In genomic region chr2:164015328-164016123, GRCh38 we compare ENCODE assay signal across 11 cellular contexts.
A peak's percentile ranks its signal among the peaks of the same experiment; 100 is the strongest.
DNase-seq lines count a peak whose midpoint lies in the region; ATAC-seq and TF ChIP-seq lines count a peak whose summit lies in the region.
"Had no signal": no experiment of that assay in that cellular context is flagged by ENCODE, and none has a peak within 500 bp of the region (broad histone marks: within the 10 kb centered on the region; RNA-seq: fewer than 3 reads in every experiment).

No MANE protein-coding gene starts in this region.

- H3K9me3 Mint-ChIP-seq in chondrocyte (ENCODE audit: low read depth): no peaks in the 10 kb centered on the region
- peaks cover 2% of the 10 kb centered on the region for H3K9me3 Mint-ChIP-seq in stimulated activated memory B cell treated with anti-CD40 and anti-IgM and Interleukin-4, amounts not matched to agents 10 μg/mL and 1 μg/mL and 100 μg/mL, for 72 hours
- no peaks in the 10 kb centered on the region for H3K9me3 Mint-ChIP-seq in T-helper 2 cell treated with Interferon-gamma antibody and Interleukin-4, amounts not matched to agents 5 μg/mL and 100 μg/mL, for 36 hours
- H3K9me3 Mint-ChIP-seq: activated naive CD8-positive, alpha-beta T cell treated with anti-CD3 and anti-CD28 coated beads, Interleukin-2, amount 10 ng/mL, durations not matched to agents 7 days and 5 days had no signal

- H3K27ac Mint-ChIP-seq in chondrocyte (ENCODE audit: unreplicated experiment): peak overlapping the region; percentile 34
- H3K27ac Mint-ChIP-seq in stimulated activated memory B cell treated with anti-CD40 and anti-IgM and Interleukin-4, amounts not matched to agents 10 μg/mL and 1 μg/mL and 100 μg/mL, for 72 hours: no peak overlapping the region
- no peak overlapping the region for H3K27ac Mint-ChIP-seq in T-helper 2 cell treated with Interferon-gamma antibody and Interleukin-4, amounts not matched to agents 5 μg/mL and 100 μg/mL, for 36 hours
- H3K27ac Mint-ChIP-seq: activated naive CD8-positive, alpha-beta T cell treated with anti-CD3 and anti-CD28 coated beads, Interleukin-2, amount 10 ng/mL, durations not matched to agents 7 days and 5 days; naive B cell had no signal

- no peak for DNase-seq in chondrocyte (ENCODE audit: low spot score)
- DNase-seq in T-helper 2 cell treated with Interferon-gamma antibody and Interleukin-4, amounts not matched to agents 5 μg/mL and 100 μg/mL, for 36 hours (ENCODE audit: low spot score): no peak
- DNase-seq in activated CD8-positive, alpha-beta memory T cell treated with anti-CD3 and anti-CD28 coated beads for 24 hours: no peak
- DNase-seq in cerebellum (ENCODE audit: low spot score): no peak
- no peak for DNase-seq in stimulated activated naive CD4-positive, alpha-beta T cell treated with Interleukin-2 at 50 U/mL for 16 hours (lab: John Stamatoyannopoulos, UW)
- DNase-seq: activated naive CD8-positive, alpha-beta T cell treated with anti-CD3 and anti-CD28 coated beads, Interleukin-2, amount 10 ng/mL, durations not matched to agents 7 days and 5 days; naive B cell had no signal

- TF ChIP-seq CTCF in chondrocyte (IDR thresholded peaks at IDR 0.05): no peak

- peak; percentile 98 for ATAC-seq in GM19395 (IDR thresholded peaks at IDR 0.05; ENCODE audit: unreplicated experiment)
- ATAC-seq in HG03095 (IDR thresholded peaks at IDR 0.05; ENCODE audit: unreplicated experiment): peak; percentile 98
- ATAC-seq in stimulated activated memory B cell treated with anti-CD40 and anti-IgM and Interleukin-4, amounts not matched to agents 10 μg/mL and 1 μg/mL and 100 μg/mL, for 72 hours: peak; percentile 75
- ATAC-seq: K562 had no signal

- no peaks in the 10 kb centered on the region for H3K27me3 Mint-ChIP-seq in chondrocyte (ENCODE audit: low read depth)
- no peaks in the 10 kb centered on the region for H3K27me3 Mint-ChIP-seq in stimulated activated memory B cell treated with anti-CD40 and anti-IgM and Interleukin-4, amounts not matched to agents 10 μg/mL and 1 μg/mL and 100 μg/mL, for 72 hours
- H3K27me3 Mint-ChIP-seq in T-helper 2 cell treated with Interferon-gamma antibody and Interleukin-4, amounts not matched to agents 5 μg/mL and 100 μg/mL, for 36 hours (ENCODE audit: low read depth): no peaks in the 10 kb centered on the region
- H3K27me3 Mint-ChIP-seq: activated naive CD8-positive, alpha-beta T cell treated with anti-CD3 and anti-CD28 coated beads, Interleukin-2, amount 10 ng/mL, durations not matched to agents 7 days and 5 days had no signal

- H3K4me1 Mint-ChIP-seq in chondrocyte (ENCODE audit: low read depth): peaks cover 16% of the 10 kb centered on the region
- no peaks in the 10 kb centered on the region for H3K4me1 Mint-ChIP-seq in stimulated activated memory B cell treated with anti-CD40 and anti-IgM and Interleukin-4, amounts not matched to agents 10 μg/mL and 1 μg/mL and 100 μg/mL, for 72 hours
- H3K4me1 Mint-ChIP-seq in T-helper 2 cell treated with Interferon-gamma antibody and Interleukin-4, amounts not matched to agents 5 μg/mL and 100 μg/mL, for 36 hours (ENCODE audit: low read depth): no peaks in the 10 kb centered on the region
- H3K4me1 Mint-ChIP-seq: activated naive CD8-positive, alpha-beta T cell treated with anti-CD3 and anti-CD28 coated beads, Interleukin-2, amount 10 ng/mL, durations not matched to agents 7 days and 5 days had no signal

- H3K36me3 Mint-ChIP-seq in chondrocyte (ENCODE audit: low read depth): no peaks in the 10 kb centered on the region
- H3K36me3 Mint-ChIP-seq in stimulated activated memory B cell treated with anti-CD40 and anti-IgM and Interleukin-4, amounts not matched to agents 10 μg/mL and 1 μg/mL and 100 μg/mL, for 72 hours: no peaks in the 10 kb centered on the region
- no peaks in the 10 kb centered on the region for H3K36me3 Mint-ChIP-seq in T-helper 2 cell treated with Interferon-gamma antibody and Interleukin-4, amounts not matched to agents 5 μg/mL and 100 μg/mL, for 36 hours (ENCODE audit: low read depth)
- H3K36me3 Mint-ChIP-seq: activated naive CD8-positive, alpha-beta T cell treated with anti-CD3 and anti-CD28 coated beads, Interleukin-2, amount 10 ng/mL, durations not matched to agents 7 days and 5 days; naive B cell had no signal

- no peak overlapping the region for H3K4me3 Mint-ChIP-seq in chondrocyte (ENCODE audit: unreplicated experiment)
- no peak overlapping the region for H3K4me3 Mint-ChIP-seq in stimulated activated memory B cell treated with anti-CD40 and anti-IgM and Interleukin-4, amounts not matched to agents 10 μg/mL and 1 μg/mL and 100 μg/mL, for 72 hours
- H3K4me3 Mint-ChIP-seq in T-helper 2 cell treated with Interferon-gamma antibody and Interleukin-4, amounts not matched to agents 5 μg/mL and 100 μg/mL, for 36 hours: no peak overlapping the region
- H3K4me3 Mint-ChIP-seq: activated naive CD8-positive, alpha-beta T cell treated with anti-CD3 and anti-CD28 coated beads, Interleukin-2, amount 10 ng/mL, durations not matched to agents 7 days and 5 days; naive B cell had no signal
